13 cellular contexts compared by ENCODE assay signal in genomic region chr16:54431041-54431996, GRCh38.
DNase-seq lines count a peak whose midpoint lies in the region; ATAC-seq, FAIRE-seq and TF ChIP-seq lines count a peak whose summit lies in the region.
"Had no signal": no experiment of that assay in that cellular context is flagged by ENCODE, and none has a peak within 500 bp of the region (broad histone marks: within the 10 kb centered on the region; RNA-seq: fewer than 3 reads in every experiment).

No MANE protein-coding gene starts in this region.

- TF ChIP-seq POLR2A in endothelial cell of umbilical vein (IDR thresholded peaks at IDR 0.05; ENCODE audit: low read depth, low read length) = no peak

- H4K20me1 ChIP-seq in DND-41 (ENCODE audit: insufficient read depth, low read length) = no peaks in the 10 kb centered on the region
- no peaks in the 10 kb centered on the region for H4K20me1 ChIP-seq in PC-3 (ENCODE audit: low read length)
- H4K20me1 ChIP-seq in endothelial cell of umbilical vein (replicated peaks; ENCODE audit: control insufficient read depth, extremely low read depth, insufficient read depth, low read length) = no peaks in the 10 kb centered on the region
- H4K20me1 ChIP-seq: BLaER1 had no signal

- H3K4me2 ChIP-seq in DND-41 (ENCODE audit: insufficient read depth, low read length) (peak overlapping the region; percentile 36), PC-3 (ENCODE audit: low read length) (peak overlapping the region; percentile 26; the same call in 1 of the 2 replicates), endothelial cell of umbilical vein (ENCODE audit: insufficient read depth, low read length) (no peak overlapping the region), parathyroid adenoma (ENCODE audit: low read length) (no peak overlapping the region)
- H3K4me2 ChIP-seq: BLaER1 had no signal

- BruUV-seq in PC-3 (replicated peaks; lab: Mats Ljungman, UMichigan) (no TSS peak), endothelial cell of umbilical vein (replicated peaks; lab: Mats Ljungman, UMichigan) (no TSS peak)

- no peaks in the 10 kb centered on the region for H3F3A ChIP-seq in PC-3 (ENCODE audit: low read length, unreplicated experiment)

- DNase-seq in DND-41 (peak; percentile 43), PC-3 (peak; percentile 12), endothelial cell of umbilical vein (ENCODE audit: low read depth, low spot score) (no peak), HuH-7.5 (ENCODE audit: low spot score) (no peak), NCI-H1105 (lab: John Stamatoyannopoulos, UW) (no peak), HAP-1 (ENCODE audit: low spot score in 2 of 2) (no peak), COLO668 (lab: John Stamatoyannopoulos, UW; ENCODE audit: unreplicated experiment) (no peak)
- DNase-seq: effector memory CD4-positive, alpha-beta T cell; sigmoid colon; T1000 had no signal

- H3K9ac ChIP-seq in DND-41 (ENCODE audit: low read depth, low read length) = peak overlapping the region; percentile 22; the same call in 1 of the 2 replicates
- H3K9ac ChIP-seq in PC-3 (ENCODE audit: low read length) = no peak overlapping the region
- H3K9ac ChIP-seq in endothelial cell of umbilical vein (replicated peaks; ENCODE audit: extremely low read depth, insufficient read depth, low read length) = no peak overlapping the region
- H3K9ac ChIP-seq in parathyroid adenoma = no peak overlapping the region
- H3K9ac ChIP-seq: BLaER1 had no signal

- peaks cover 22% of the 10 kb centered on the region for H3K4me1 ChIP-seq in DND-41 (ENCODE audit: insufficient read depth, low read length)
- H3K4me1 ChIP-seq in PC-3 (ENCODE audit: insufficient read depth, low read length) = no peaks in the 10 kb centered on the region
- H3K4me1 ChIP-seq in endothelial cell of umbilical vein (ENCODE audit: control insufficient read depth, extremely low read depth, insufficient read depth, low read length) = no peaks in the 10 kb centered on the region
- peaks cover 13% of the 10 kb centered on the region for H3K4me1 ChIP-seq in parathyroid adenoma
- no peaks in the 10 kb centered on the region for H3K4me1 ChIP-seq in HAP-1
- H3K4me1 ChIP-seq: sigmoid colon had no signal

- peak overlapping the region; percentile 43 for H3K27ac ChIP-seq in DND-41 (ENCODE audit: low read length)
- H3K27ac ChIP-seq in PC-3 (ENCODE audit: low read length) = no peak overlapping the region
- H3K27ac ChIP-seq in endothelial cell of umbilical vein (ENCODE audit: insufficient read depth, low read depth, low read length) = no peak overlapping the region
- no peak overlapping the region for H3K27ac ChIP-seq in parathyroid adenoma
- H3K27ac ChIP-seq: BLaER1, sigmoid colon had no signal

- POLR2A ChIA-PET in PC-3 (lab: Charles Lee; ENCODE audit: unreplicated experiment) = no interaction called here
- POLR2A ChIA-PET in endothelial cell of umbilical vein (lab: Charles Lee) = no interaction called here

- H2AFZ ChIP-seq in DND-41 (ENCODE audit: low read depth, low read length) (0 out of 2 replicates have a peak overlapping the region, but pooled peaks have one; percentile 45), PC-3 (ENCODE audit: low read length) (no peak overlapping the region), endothelial cell of umbilical vein (ENCODE audit: low read depth, low read length) (no peak overlapping the region), parathyroid adenoma (peak overlapping the region; percentile 9)

- H3K27me3 ChIP-seq in DND-41 (ENCODE audit: insufficient read depth, low read length, poor library complexity) (no peaks in the 10 kb centered on the region), PC-3 (ENCODE audit: low read length) (peaks cover 17% of the 10 kb centered on the region), endothelial cell of umbilical vein (ENCODE audit: control insufficient read depth in 2 of 2, insufficient read depth in 2 of 2, low read length in 2 of 2) (no peaks in the 10 kb centered on the region), parathyroid adenoma (ENCODE audit: control insufficient read depth, insufficient read depth, low read length) (no peaks in the 10 kb centered on the region), HAP-1 (ENCODE audit: low read depth) (0 out of 2 replicates have a peak, but pooled peaks cover 3% of the 10 kb centered on the region)

- no peaks in the 10 kb centered on the region for H3K36me3 ChIP-seq in DND-41 (ENCODE audit: insufficient read depth, low read length)
- no peaks in the 10 kb centered on the region for H3K36me3 ChIP-seq in PC-3 (ENCODE audit: low read depth, low read length)
- H3K36me3 ChIP-seq in endothelial cell of umbilical vein (ENCODE audit: control insufficient read depth in 2 of 2, extremely low read depth in 1 of 2, insufficient read depth in 2 of 2, low read length in 2 of 2) = no peaks in the 10 kb centered on the region
- no peaks in the 10 kb centered on the region for H3K36me3 ChIP-seq in parathyroid adenoma (ENCODE audit: control insufficient read depth, insufficient read depth, low read length)
- no peaks in the 10 kb centered on the region for H3K36me3 ChIP-seq in HAP-1 (replicated peaks)
- H3K36me3 ChIP-seq: BLaER1, sigmoid colon had no signal

- CTCF ChIA-PET in PC-3 (lab: Charles Lee) = no interaction called here
- CTCF ChIA-PET in endothelial cell of umbilical vein (lab: Charles Lee) = no interaction called here

- H3K4me3 ChIP-seq in DND-41 (ENCODE audit: low read depth in 1 of 2, low read length in 2 of 2) (no peak overlapping the region), PC-3 (ENCODE audit: low read length) (no peak overlapping the region), endothelial cell of umbilical vein (replicated peaks in 1 of 3; ENCODE audit: insufficient read depth in 1 of 3, low read depth in 1 of 3, low read length in 3 of 3) (no peak overlapping the region), parathyroid adenoma (ENCODE audit: low read depth, low read length) (no peak overlapping the region), HAP-1 (no peak overlapping the region)
- H3K4me3 ChIP-seq: BLaER1, sigmoid colon had no signal

- H3K9me1 ChIP-seq in endothelial cell of umbilical vein (replicated peaks; ENCODE audit: control insufficient read depth, extremely low read depth, insufficient read depth, low read length) = no peaks in the 10 kb centered on the region

- no peak for FAIRE-seq in endothelial cell of umbilical vein (lab: Jason Lieb, UNC)

- H3K79me2 ChIP-seq in DND-41 (ENCODE audit: insufficient read depth, low read length) = no peaks in the 10 kb centered on the region
- H3K79me2 ChIP-seq in PC-3 (ENCODE audit: low read length) = no peaks in the 10 kb centered on the region
- no peaks in the 10 kb centered on the region for H3K79me2 ChIP-seq in endothelial cell of umbilical vein (ENCODE audit: control insufficient read depth, insufficient read depth, low read length)
- no peaks in the 10 kb centered on the region for H3K79me2 ChIP-seq in parathyroid adenoma

- ATAC-seq in DND-41 (ENCODE audit: insufficient read depth, low read depth) = peak; percentile 79
- ATAC-seq in PC-3 = no peak
- ATAC-seq: Panc1 had no signal

- TF ChIP-seq CTCF in DND-41 (IDR thresholded peaks at IDR 0.05; ENCODE audit: borderline replicate concordance, extremely low read depth, low read length, poor library complexity, severe bottlenecking) (no peak), PC-3 (conservative IDR thresholded peaks at IDR 0.05; ENCODE audit: low read depth, low read length) (no peak), endothelial cell of umbilical vein (IDR thresholded peaks at IDR 0.05; ENCODE audit: extremely low read depth in 1 of 2, insufficient read depth in 1 of 2, low read depth in 1 of 2, low read length in 2 of 2) (no peak), parathyroid adenoma (IDR thresholded peaks at IDR 0.05) (no peak)

- H3K9me2 ChIP-seq in PC-3 (replicated peaks; ENCODE audit: low read length) = no peaks in the 10 kb centered on the region

- dilution Hi-C loops in endothelial cell of umbilical vein (cut with MboI; ENCODE audit: extremely low pct_ligation_motif_present, low sequenced_read_pairs) = no loop called here

- H3K9me3 ChIP-seq in DND-41 (ENCODE audit: insufficient read depth, low read length, severe bottlenecking) = peaks cover 5% of the 10 kb centered on the region
- no peaks in the 10 kb centered on the region for H3K9me3 ChIP-seq in PC-3 (ENCODE audit: low read length)
- H3K9me3 ChIP-seq in endothelial cell of umbilical vein (replicated peaks; ENCODE audit: control insufficient read depth, insufficient read depth, low read length) = no peaks in the 10 kb centered on the region
- H3K9me3 ChIP-seq in parathyroid adenoma (ENCODE audit: control insufficient read depth, low read length) = no peaks in the 10 kb centered on the region
- H3K9me3 ChIP-seq in HAP-1 = peaks cover 3% of the 10 kb centered on the region; the same call in 1 of the 2 replicates

- in situ Hi-C loops in HAP-1 (cut with MboI; ENCODE audit: low sequenced_read_pairs) = no loop called here

- intact Hi-C loops in PC-3 (cut with micrococcal nuclease) = no loop called here
- intact Hi-C loops in endothelial cell of umbilical vein (cut with micrococcal nuclease) = no loop called here

TF ChIP-seq in endothelial cell of umbilical vein, 7 proteins besides CTCF, POLR2A, EP300 and RAD21:
- no peak for TF ChIP-seq POLR2AphosphoS5 (IDR thresholded peaks at IDR 0.05; ENCODE audit: insufficient read depth, low read depth, low read length)
- TF ChIP-seq GATA2 (IDR thresholded peaks at IDR 0.05; ENCODE audit: insufficient read depth, insufficient read length, low read depth, low read length) = peak; percentile 17
- TF ChIP-seq EZH2 (IDR thresholded peaks at IDR 0.05; ENCODE audit: borderline replicate concordance, low read depth, low read length, severe bottlenecking) = no peak
- no peak for TF ChIP-seq MYC (IDR thresholded peaks at IDR 0.05; ENCODE audit: low read depth, low read length)
TF ChIP-seq in endothelial cell of umbilical vein: peak in this region for 1.

Comparison
In these comparisons a context has a peak if more than half of its experiments do, and no peak if none do; other contexts are left out.
1. DNase-seq: peak in DND-41 (single experiment) and PC-3 (single experiment); none in endothelial cell of umbilical vein (single experiment), HuH-7.5 (single experiment), NCI-H1105 (single experiment), HAP-1 (0 of 2) and COLO668 (single experiment).
2. H2AFZ ChIP-seq: peak in DND-41 (single experiment) and parathyroid adenoma (single experiment); none in PC-3 (single experiment) and endothelial cell of umbilical vein (single experiment).
3. H3K4me2 ChIP-seq: peak in DND-41 (single experiment) and PC-3 (single experiment); none in endothelial cell of umbilical vein (single experiment) and parathyroid adenoma (single experiment).